Comparison of ENCODE assay signal across 16 cellular contexts in genomic region chr12:71576546-71576945, GRCh38.
"Had no signal": no experiment of that assay in that cellular context is flagged by ENCODE, and none has a peak within 500 bp of the region (broad histone marks: within the 10 kb centered on the region; RNA-seq: fewer than 3 reads in every experiment).

No MANE protein-coding gene starts in this region.

- FAIRE-seq: astrocyte, colon had no signal

- H3K27ac Mint-ChIP-seq: activated CD4-positive, alpha-beta memory T cell treated with anti-CD3 and anti-CD28 coated beads, Interleukin-2, amount 10 ng/mL, durations not matched to agents 7 days and 5 days; activated naive CD8-positive, alpha-beta T cell treated with anti-CD3 and anti-CD28 coated beads, Interleukin-2, amount 50 U/mL, for 24 hours; activated T-cell treated with anti-CD3 and anti-CD28 coated beads, Interleukin-2, amount 50 U/mL, for 72 hours; immature natural killer cell had no signal

- H3K27ac ChIP-seq: foreskin keratinocyte had no signal

- H3K4me3 ChIP-seq: lung had no signal

- H3K9me3 Mint-ChIP-seq: activated CD4-positive, alpha-beta memory T cell treated with anti-CD3 and anti-CD28 coated beads, Interleukin-2, amount 10 ng/mL, durations not matched to agents 7 days and 5 days; activated naive CD8-positive, alpha-beta T cell treated with anti-CD3 and anti-CD28 coated beads, Interleukin-2, amount 50 U/mL, for 24 hours; activated T-cell treated with anti-CD3 and anti-CD28 coated beads, Interleukin-2, amount 50 U/mL, for 72 hours; immature natural killer cell had no signal

- H3K27me3 Mint-ChIP-seq: naive B cell had no signal

- H3K36me3 Mint-ChIP-seq: immature natural killer cell, naive B cell had no signal

- H3K4me1 Mint-ChIP-seq: activated CD4-positive, alpha-beta memory T cell treated with anti-CD3 and anti-CD28 coated beads, Interleukin-2, amount 10 ng/mL, durations not matched to agents 7 days and 5 days; activated naive CD8-positive, alpha-beta T cell treated with anti-CD3 and anti-CD28 coated beads, Interleukin-2, amount 50 U/mL, for 24 hours; immature natural killer cell had no signal

- ATAC-seq: activated naive CD8-positive, alpha-beta T cell treated with anti-CD3 and anti-CD28 coated beads, Interleukin-2, amount 50 U/mL, for 24 hours; activated T-cell treated with anti-CD3 and anti-CD28 coated beads, Interleukin-2, amount 50 U/mL, for 72 hours; foreskin keratinocyte; left cardiac atrium had no signal

- DNase-seq: activated CD4-positive, alpha-beta memory T cell treated with anti-CD3 and anti-CD28 coated beads, Interleukin-2, amount 10 ng/mL, durations not matched to agents 7 days and 5 days; activated CD8-positive, alpha-beta memory T cell treated with anti-CD3 and anti-CD28 coated beads, Interleukin-2, amount 50 U/mL, for 4 hours; activated naive CD8-positive, alpha-beta T cell treated with anti-CD3 and anti-CD28 coated beads, Interleukin-2, amount 50 U/mL, for 24 hours; activated T-cell treated with anti-CD3 and anti-CD28 coated beads, Interleukin-2, amount 50 U/mL, for 72 hours; foreskin keratinocyte; immature natural killer cell; left cardiac atrium; midbrain; naive B cell; nucleus accumbens; stimulated activated CD4-positive, alpha-beta T cell treated with anti-CD3 and anti-CD28 coated beads, Interleukin-2, amount 100 ng/mL, for 48 hours; stimulated activated naive CD4-positive, alpha-beta T cell treated with Interleukin-2 at 50 U/mL for 16 hours; trophoblast cell had no signal

- H3K27me3 ChIP-seq: foreskin keratinocyte had no signal

- H3K4me3 Mint-ChIP-seq: activated CD4-positive, alpha-beta memory T cell treated with anti-CD3 and anti-CD28 coated beads, Interleukin-2, amount 10 ng/mL, durations not matched to agents 7 days and 5 days; activated naive CD8-positive, alpha-beta T cell treated with anti-CD3 and anti-CD28 coated beads, Interleukin-2, amount 50 U/mL, for 24 hours; activated T-cell treated with anti-CD3 and anti-CD28 coated beads, Interleukin-2, amount 50 U/mL, for 72 hours; immature natural killer cell; naive B cell had no signal
